ENCODE assay signal across 28 cellular contexts in the genomic region with DNA sequence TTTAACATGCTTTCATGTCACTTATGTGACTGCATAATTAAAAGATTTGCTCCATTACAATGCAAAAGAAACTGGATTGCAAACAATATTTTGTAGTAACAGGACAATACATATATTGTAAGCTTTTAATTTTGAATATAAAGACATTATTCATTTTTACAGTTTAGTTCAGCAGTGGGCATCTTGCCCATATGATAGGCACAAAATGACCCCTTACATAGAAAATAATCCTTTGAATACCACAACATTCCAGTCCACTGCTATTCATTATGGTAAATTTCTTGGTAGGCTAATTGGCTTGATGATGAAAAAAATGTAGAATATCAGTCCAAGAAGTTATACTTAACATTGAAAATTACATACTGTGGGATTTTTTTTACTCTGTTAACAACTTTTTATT.
"Had no signal": no experiment of that assay in that cellular context is flagged by ENCODE, and none has a peak within 500 bp of the region (broad histone marks: within the 10 kb centered on the region; RNA-seq: fewer than 3 reads in every experiment).

No MANE protein-coding gene starts in this region.

- H3K4me1 ChIP-seq: stomach, suprapubic skin, testis, thyroid gland, tibial artery, transverse colon, upper lobe of left lung, upper lobe of right lung, uterus, vagina had no signal

- H3K27ac Mint-ChIP-seq: stimulated activated effector memory CD8-positive, alpha-beta T cell treated with anti-CD3 and anti-CD28 coated beads, Interleukin-12 subunit alpha, Interleukin-12 subunit beta, amount 100 ng/mL, for 72 hours; stimulated activated memory B cell treated with anti-CD40 and anti-IgM and Interleukin-4, amounts not matched to agents 10 μg/mL and 1 μg/mL and 100 μg/mL, for 72 hours; stimulated activated naive B cell treated with anti-CD40 and anti-IgM and Interleukin-4, amounts not matched to agents 10 μg/mL and 1 μg/mL and 100 μg/mL, for 72 hours; stimulated activated naive CD8-positive, alpha-beta T cell treated with anti-CD3 and anti-CD28 coated beads, Interleukin-15, amount 100 ng/mL, for 72 hours; stimulated activated naive CD8-positive, alpha-beta T cell treated with anti-CD3 and anti-CD28 coated beads, Interleukin-15, Interleukin-2, amounts not matched to agents 100 ng/mL and 50 ng/mL, for 24 hours; type B pancreatic cell had no signal

- H3K27me3 ChIP-seq: stomach, suprapubic skin, testis, thyroid gland, tibial artery, tibial nerve, transverse colon, upper lobe of left lung, upper lobe of right lung, uterus, vagina had no signal

- H3K4me1 Mint-ChIP-seq: stimulated activated effector memory CD8-positive, alpha-beta T cell treated with anti-CD3 and anti-CD28 coated beads, Interleukin-12 subunit alpha, Interleukin-12 subunit beta, amount 100 ng/mL, for 72 hours; stimulated activated memory B cell treated with anti-CD40 and anti-IgM and Interleukin-4, amounts not matched to agents 10 μg/mL and 1 μg/mL and 100 μg/mL, for 72 hours; stimulated activated naive B cell treated with anti-CD40 and anti-IgM and Interleukin-4, amounts not matched to agents 10 μg/mL and 1 μg/mL and 100 μg/mL, for 72 hours; stimulated activated naive CD8-positive, alpha-beta T cell treated with anti-CD3 and anti-CD28 coated beads, Interleukin-15, amount 100 ng/mL, for 72 hours had no signal

- H3K36me3 ChIP-seq: stomach, suprapubic skin, thoracic aorta, thyroid gland, tibial artery, tibial nerve, transverse colon, upper lobe of left lung, upper lobe of right lung, uterus, vagina had no signal

- DNase-seq: stimulated activated CD4-positive, alpha-beta T cell treated with anti-CD3 and anti-CD28 coated beads, Interleukin-2, amount 100 ng/mL, for 48 hours; stimulated activated CD4-positive, alpha-beta T cell treated with anti-CD3 and anti-CD28 coated beads, Interleukin-4, amount 100 ng/mL, for 1 hour; stimulated activated CD4-positive, alpha-beta T cell treated with anti-CD3 and anti-CD28 coated beads, Interleukin-4, amount 100 ng/mL, for 24 hours; stimulated activated CD4-positive, alpha-beta T cell treated with anti-CD3 and anti-CD28 coated beads, Interleukin-4, amount 100 ng/mL, for 4 hours; stimulated activated CD8-positive, alpha-beta memory T cell treated with anti-CD3 and anti-CD28 coated beads, Interleukin-4, amount 100 ng/mL, for 48 hours; stimulated activated naive B cell treated with anti-CD40 and anti-IgM and Interleukin-4, amounts not matched to agents 10 μg/mL and 1 μg/mL and 100 μg/mL, for 72 hours; stimulated activated naive CD4-positive, alpha-beta T cell; stimulated activated naive CD4-positive, alpha-beta T cell treated with Interleukin-2 at 50 U/mL for 16 hours; stimulated activated naive CD8-positive, alpha-beta T cell treated with anti-CD3 and anti-CD28 coated beads, Interleukin-15, amount 100 ng/mL, for 72 hours; stimulated activated naive CD8-positive, alpha-beta T cell treated with anti-CD3 and anti-CD28 coated beads, Interleukin-15, Interleukin-2, amounts not matched to agents 100 U/mL and 50 U/mL, for 24 hours; stomach; substantia nigra; testis; thyroid gland; tibial artery; transverse colon; trophoblast cell; upper lobe of left lung; upper lobe of right lung; uterus had no signal

- H3K27me3 Mint-ChIP-seq: stimulated activated memory B cell treated with anti-CD40 and anti-IgM and Interleukin-4, amounts not matched to agents 10 μg/mL and 1 μg/mL and 100 μg/mL, for 72 hours; stimulated activated naive B cell treated with anti-CD40 and anti-IgM and Interleukin-4, amounts not matched to agents 10 μg/mL and 1 μg/mL and 100 μg/mL, for 72 hours had no signal

- H3K27ac ChIP-seq: stomach, suprapubic skin, testis, thoracic aorta, thyroid gland, tibial artery, transverse colon, upper lobe of left lung, upper lobe of right lung, uterus, vagina had no signal

- H3K9me3 Mint-ChIP-seq: stimulated activated effector memory CD8-positive, alpha-beta T cell treated with anti-CD3 and anti-CD28 coated beads, Interleukin-12 subunit alpha, Interleukin-12 subunit beta, amount 100 ng/mL, for 72 hours; stimulated activated memory B cell treated with anti-CD40 and anti-IgM and Interleukin-4, amounts not matched to agents 10 μg/mL and 1 μg/mL and 100 μg/mL, for 72 hours; stimulated activated naive CD8-positive, alpha-beta T cell treated with anti-CD3 and anti-CD28 coated beads, Interleukin-15, amount 100 ng/mL, for 72 hours; stimulated activated naive CD8-positive, alpha-beta T cell treated with anti-CD3 and anti-CD28 coated beads, Interleukin-15, Interleukin-2, amounts not matched to agents 100 ng/mL and 50 ng/mL, for 24 hours; type B pancreatic cell had no signal

- H3K4me3 Mint-ChIP-seq: stimulated activated effector memory CD8-positive, alpha-beta T cell treated with anti-CD3 and anti-CD28 coated beads, Interleukin-12 subunit alpha, Interleukin-12 subunit beta, amount 100 ng/mL, for 72 hours; stimulated activated memory B cell treated with anti-CD40 and anti-IgM and Interleukin-4, amounts not matched to agents 10 μg/mL and 1 μg/mL and 100 μg/mL, for 72 hours; stimulated activated naive B cell treated with anti-CD40 and anti-IgM and Interleukin-4, amounts not matched to agents 10 μg/mL and 1 μg/mL and 100 μg/mL, for 72 hours; stimulated activated naive CD8-positive, alpha-beta T cell treated with anti-CD3 and anti-CD28 coated beads, Interleukin-15, amount 100 ng/mL, for 72 hours; stimulated activated naive CD8-positive, alpha-beta T cell treated with anti-CD3 and anti-CD28 coated beads, Interleukin-15, Interleukin-2, amounts not matched to agents 100 ng/mL and 50 ng/mL, for 24 hours; type B pancreatic cell had no signal

- H3K4me3 ChIP-seq: stomach, suprapubic skin, testis, thoracic aorta, thyroid gland, tibial artery, tibial nerve, transverse colon, upper lobe of left lung, upper lobe of right lung, uterus, vagina had no signal

- H3K36me3 Mint-ChIP-seq: stimulated activated effector memory CD8-positive, alpha-beta T cell treated with anti-CD3 and anti-CD28 coated beads, Interleukin-12 subunit alpha, Interleukin-12 subunit beta, amount 100 ng/mL, for 72 hours; stimulated activated memory B cell treated with anti-CD40 and anti-IgM and Interleukin-4, amounts not matched to agents 10 μg/mL and 1 μg/mL and 100 μg/mL, for 72 hours; stimulated activated naive B cell treated with anti-CD40 and anti-IgM and Interleukin-4, amounts not matched to agents 10 μg/mL and 1 μg/mL and 100 μg/mL, for 72 hours; type B pancreatic cell had no signal

- H3K9me3 ChIP-seq: stomach, suprapubic skin, testis, thoracic aorta, thyroid gland, tibial artery, transverse colon, upper lobe of left lung, upper lobe of right lung, uterus, vagina had no signal

- ATAC-seq: stimulated activated effector memory CD8-positive, alpha-beta T cell treated with anti-CD3 and anti-CD28 coated beads, Interleukin-12 subunit alpha, Interleukin-12 subunit beta, amount 100 ng/mL, for 72 hours; stimulated activated memory B cell treated with anti-CD40 and anti-IgM and Interleukin-4, amounts not matched to agents 10 μg/mL and 1 μg/mL and 100 μg/mL, for 72 hours; stimulated activated naive B cell treated with anti-CD40 and anti-IgM and Interleukin-4, amounts not matched to agents 10 μg/mL and 1 μg/mL and 100 μg/mL, for 72 hours; stimulated activated naive CD8-positive, alpha-beta T cell treated with anti-CD3 and anti-CD28 coated beads, Interleukin-15, amount 100 ng/mL, for 72 hours; stimulated activated naive CD8-positive, alpha-beta T cell treated with anti-CD3 and anti-CD28 coated beads, Interleukin-15, Interleukin-2, amounts not matched to agents 100 U/mL and 50 U/mL, for 24 hours; upper lobe of right lung had no signal
